ENCODE assay signal across 1 cellular context in the genomic region with DNA sequence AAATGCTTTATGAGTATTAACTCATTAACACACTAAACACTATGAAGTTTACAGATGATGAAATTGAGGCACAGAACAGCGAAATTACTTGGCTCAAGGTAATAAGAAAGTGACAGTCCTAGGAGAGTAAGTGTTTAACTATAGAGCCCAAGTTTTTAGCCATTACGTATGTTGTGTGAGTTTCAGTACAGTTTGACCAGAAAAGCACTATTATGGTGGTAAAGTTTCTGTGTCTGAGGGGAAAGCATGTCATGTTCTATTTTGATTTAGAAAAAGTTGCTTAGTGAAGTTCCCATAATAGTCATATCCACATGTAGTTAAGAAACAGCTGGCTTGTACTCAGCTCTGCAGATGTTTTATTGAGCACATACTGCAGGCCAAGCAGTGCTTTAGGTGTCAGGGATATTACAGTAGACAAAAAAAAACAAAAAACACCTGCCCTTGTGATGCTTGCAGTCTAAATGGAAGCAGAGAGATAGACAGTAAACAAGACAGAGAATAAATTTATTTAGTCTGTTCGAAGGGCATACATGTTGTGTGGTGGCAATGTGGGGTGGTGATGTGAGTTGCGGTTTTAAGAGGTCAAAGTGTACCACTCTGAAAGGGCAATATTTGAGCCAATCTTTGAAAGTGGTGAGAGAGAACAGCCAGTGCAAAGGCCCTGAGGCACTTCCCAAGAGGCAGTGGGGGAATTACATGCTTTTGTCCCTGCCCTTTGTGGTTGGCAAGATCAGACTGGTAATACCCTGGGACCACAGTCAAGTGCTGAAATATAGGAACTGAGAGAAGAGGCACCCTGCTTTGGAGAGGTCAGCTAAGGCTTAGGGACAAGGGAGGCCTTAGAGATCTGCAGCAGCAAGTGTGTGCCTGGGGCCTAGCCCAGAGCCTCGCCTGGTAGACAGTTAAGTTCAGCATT.
TF ChIP-seq lines count a peak whose summit lies in the region.

No MANE protein-coding gene starts in this region.

TF ChIP-seq in GM12878, 131 proteins besides CTCF, POLR2A, EP300 and RAD21 (continued from another document and continues in another):
- TF ChIP-seq REST (IDR thresholded peaks at IDR 0.05; ENCODE audit: low read depth, low read length) (no peak), WRNIP1 (IDR thresholded peaks at IDR 0.05; ENCODE audit: borderline replicate concordance, low read depth, low read length) (no peak), HDAC2 (IDR thresholded peaks at IDR 0.05) (no peak), BMI1 (IDR thresholded peaks at IDR 0.05; ENCODE audit: borderline replicate concordance) (no peak), NFYA (IDR thresholded peaks at IDR 0.05; ENCODE audit: borderline replicate concordance, low read depth, low read length) (no peak), BCLAF1 (IDR thresholded peaks at IDR 0.05) (no peak), CREB1 (IDR thresholded peaks at IDR 0.05; ENCODE audit: low read depth) (peak; percentile 55), SP1 (IDR thresholded peaks at IDR 0.05; ENCODE audit: low read depth, low read length) (peak; percentile 43), RBBP5 (conservative IDR thresholded peaks at IDR 0.05) (no peak), JUND (IDR thresholded peaks at IDR 0.05; ENCODE audit: low read depth, low read length) (no peak), PAX8 (IDR thresholded peaks at IDR 0.05) (no peak), RFX5 (IDR thresholded peaks at IDR 0.05; ENCODE audit: low read depth, low read length) (no peak), ZNF207 (IDR thresholded peaks at IDR 0.05; ENCODE audit: borderline replicate concordance) (no peak), POU2F2 (IDR thresholded peaks at IDR 0.05; ENCODE audit: borderline replicate concordance, low read depth, low read length) (peak; percentile 67; the same call in 1 of the 3 replicates), RELA (IDR thresholded peaks at IDR 0.05; ENCODE audit: borderline replicate concordance, partially characterized antibody) (peak; percentile 78), CBFB (IDR thresholded peaks at IDR 0.05; ENCODE audit: low read depth) (peak; percentile 45; the same call in 1 of the 2 replicates), SIX5 (IDR thresholded peaks at IDR 0.05; ENCODE audit: low read depth, low read length, severe bottlenecking) (no peak), FOXM1 (IDR thresholded peaks at IDR 0.05; ENCODE audit: low read depth, low read length) (peak; percentile 31; the same call in 1 of the 2 replicates), STAT1 (conservative IDR thresholded peaks at IDR 0.05) (no peak), SMARCA5 (IDR thresholded peaks at IDR 0.05) (peak; percentile 97), NR2C1 (IDR thresholded peaks at IDR 0.05) (0 out of 2 replicates have a peak, but pooled peaks have one; percentile 42), ZBTB40 (IDR thresholded peaks at IDR 0.05; ENCODE audit: borderline replicate concordance) (no peak), TCF7 (IDR thresholded peaks at IDR 0.05; ENCODE audit: borderline replicate concordance) (no peak), GABPA (IDR thresholded peaks at IDR 0.05; ENCODE audit: low read depth) (0 out of 2 replicates have a peak, but pooled peaks have one; percentile 48), ZBTB11 (CRISPR knock-in tag; IDR thresholded peaks at IDR 0.05) (no peak), NR2C2 (IDR thresholded peaks at IDR 0.05; ENCODE audit: borderline replicate concordance, control insufficient read depth, insufficient read length, low read depth) (no peak), MYC (IDR thresholded peaks at IDR 0.05; ENCODE audit: insufficient read depth, insufficient read length, insufficient replicate concordance, low read length, severe bottlenecking) (no peak), IRF4 (IDR thresholded peaks at IDR 0.05; ENCODE audit: low read depth, low read length) (peak; percentile 88), NFXL1 (IDR thresholded peaks at IDR 0.05; ENCODE audit: borderline replicate concordance) (no peak)
- TF ChIP-seq, protein P1, sequence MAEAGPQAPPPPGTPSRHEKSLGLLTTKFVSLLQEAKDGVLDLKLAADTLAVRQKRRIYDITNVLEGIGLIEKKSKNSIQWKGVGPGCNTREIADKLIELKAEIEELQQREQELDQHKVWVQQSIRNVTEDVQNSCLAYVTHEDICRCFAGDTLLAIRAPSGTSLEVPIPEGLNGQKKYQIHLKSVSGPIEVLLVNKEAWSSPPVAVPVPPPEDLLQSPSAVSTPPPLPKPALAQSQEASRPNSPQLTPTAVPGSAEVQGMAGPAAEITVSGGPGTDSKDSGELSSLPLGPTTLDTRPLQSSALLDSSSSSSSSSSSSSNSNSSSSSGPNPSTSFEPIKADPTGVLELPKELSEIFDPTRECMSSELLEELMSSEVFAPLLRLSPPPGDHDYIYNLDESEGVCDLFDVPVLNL (IDR thresholded peaks at IDR 0.05; ENCODE audit: low read depth, low read length): no peak
- TF ChIP-seq, protein P2, sequence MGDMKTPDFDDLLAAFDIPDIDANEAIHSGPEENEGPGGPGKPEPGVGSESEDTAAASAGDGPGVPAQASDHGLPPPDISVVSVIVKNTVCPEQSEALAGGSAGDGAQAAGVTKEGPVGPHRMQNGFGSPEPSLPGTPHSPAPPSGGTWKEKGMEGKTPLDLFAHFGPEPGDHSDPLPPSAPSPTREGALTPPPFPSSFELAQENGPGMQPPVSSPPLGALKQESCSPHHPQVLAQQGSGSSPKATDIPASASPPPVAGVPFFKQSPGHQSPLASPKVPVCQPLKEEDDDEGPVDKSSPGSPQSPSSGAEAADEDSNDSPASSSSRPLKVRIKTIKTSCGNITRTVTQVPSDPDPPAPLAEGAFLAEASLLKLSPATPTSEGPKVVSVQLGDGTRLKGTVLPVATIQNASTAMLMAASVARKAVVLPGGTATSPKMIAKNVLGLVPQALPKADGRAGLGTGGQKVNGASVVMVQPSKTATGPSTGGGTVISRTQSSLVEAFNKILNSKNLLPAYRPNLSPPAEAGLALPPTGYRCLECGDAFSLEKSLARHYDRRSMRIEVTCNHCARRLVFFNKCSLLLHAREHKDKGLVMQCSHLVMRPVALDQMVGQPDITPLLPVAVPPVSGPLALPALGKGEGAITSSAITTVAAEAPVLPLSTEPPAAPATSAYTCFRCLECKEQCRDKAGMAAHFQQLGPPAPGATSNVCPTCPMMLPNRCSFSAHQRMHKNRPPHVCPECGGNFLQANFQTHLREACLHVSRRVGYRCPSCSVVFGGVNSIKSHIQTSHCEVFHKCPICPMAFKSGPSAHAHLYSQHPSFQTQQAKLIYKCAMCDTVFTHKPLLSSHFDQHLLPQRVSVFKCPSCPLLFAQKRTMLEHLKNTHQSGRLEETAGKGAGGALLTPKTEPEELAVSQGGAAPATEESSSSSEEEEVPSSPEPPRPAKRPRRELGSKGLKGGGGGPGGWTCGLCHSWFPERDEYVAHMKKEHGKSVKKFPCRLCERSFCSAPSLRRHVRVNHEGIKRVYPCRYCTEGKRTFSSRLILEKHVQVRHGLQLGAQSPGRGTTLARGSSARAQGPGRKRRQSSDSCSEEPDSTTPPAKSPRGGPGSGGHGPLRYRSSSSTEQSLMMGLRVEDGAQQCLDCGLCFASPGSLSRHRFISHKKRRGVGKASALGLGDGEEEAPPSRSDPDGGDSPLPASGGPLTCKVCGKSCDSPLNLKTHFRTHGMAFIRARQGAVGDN (IDR thresholded peaks at IDR 0.05): peak; percentile 53; the same call in 1 of the 2 replicates
- TF ChIP-seq, protein P3, sequence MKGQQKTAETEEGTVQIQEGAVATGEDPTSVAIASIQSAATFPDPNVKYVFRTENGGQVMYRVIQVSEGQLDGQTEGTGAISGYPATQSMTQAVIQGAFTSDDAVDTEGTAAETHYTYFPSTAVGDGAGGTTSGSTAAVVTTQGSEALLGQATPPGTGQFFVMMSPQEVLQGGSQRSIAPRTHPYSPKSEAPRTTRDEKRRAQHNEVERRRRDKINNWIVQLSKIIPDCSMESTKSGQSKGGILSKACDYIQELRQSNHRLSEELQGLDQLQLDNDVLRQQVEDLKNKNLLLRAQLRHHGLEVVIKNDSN (IDR thresholded peaks at IDR 0.05; ENCODE audit: borderline replicate concordance, extremely low read length, insufficient read depth, low read depth, low read length): no peak
